ENCODE assay signal across 8 cellular contexts in genomic region chr19:56403764-56404704, GRCh38. TPM values are rescaled to one million over a fixed set of nuclear protein-coding genes. Genes with fewer than 3 reads are reported as not detected.
DNase-seq lines count a peak whose midpoint lies in the region; ATAC-seq and TF ChIP-seq lines count a peak whose summit lies in the region.

Gene ZNF583, plus strand, starts transcription at chr19:56404332. Its CDS starts 2,783 bp downstream, at chr19:56407115.

- peak within 1 kb of the TSS; percentile 76 for H3K4me3 Mint-ChIP-seq in activated CD4-positive, alpha-beta memory T cell treated with anti-CD3 and anti-CD28 coated beads for 36 hours

- H3K27me3 ChIP-seq in dorsolateral prefrontal cortex (no peaks in the 10 kb centered on the region), right lobe of liver (no peaks in the 10 kb centered on the region)

- peak within 1 kb of the TSS; percentile 98 for H3K27ac Mint-ChIP-seq in activated CD4-positive, alpha-beta memory T cell treated with anti-CD3 and anti-CD28 coated beads for 36 hours

- H3K27ac ChIP-seq in dorsolateral prefrontal cortex (peak within 1 kb of the TSS; percentile 92 to 100 (median 99)), right lobe of liver (peak within 1 kb of the TSS; percentile 91 to 100 (median 97))

- no peaks in the 10 kb centered on the region for H3K27me3 Mint-ChIP-seq in activated CD4-positive, alpha-beta memory T cell treated with anti-CD3 and anti-CD28 coated beads for 36 hours

- CTCF ChIA-PET in activated CD4-positive, alpha-beta memory T cell treated with anti-CD3 and anti-CD28 coated beads for 36 hours (lab: Charles Lee), result no interaction called here

- POLR2A ChIA-PET in activated CD4-positive, alpha-beta memory T cell treated with anti-CD3 and anti-CD28 coated beads for 36 hours (lab: Charles Lee), result interaction anchor here (1.0 to 1.4 kb wide), 2 partner anchors 11 to 89 kb away, joined by 4 to 6 read pairs; partner anchors contain the start of genes ZNF582 and ZSCAN5A

- DNase-seq in AG20443 (ENCODE audit: low spot score), result peak; percentile 100
- DNase-seq in NCI-H526 (lab: John Stamatoyannopoulos, UW), result peak; percentile 81 to 92
- DNase-seq in activated CD4-positive, alpha-beta memory T cell treated with anti-CD3 and anti-CD28 coated beads for 36 hours, result peak; percentile 94
- peak; percentile 90 to 95 (median 94) for DNase-seq in dorsolateral prefrontal cortex
- peak; percentile 96 to 99 (median 99) for DNase-seq in right lobe of liver
- peak; percentile 87 for DNase-seq in stimulated activated CD4-positive, alpha-beta T cell treated with anti-CD3 and anti-CD28 coated beads, Interleukin-4, amount 100 ng/mL, for 1 hour

- TF ChIP-seq CTCF in dorsolateral prefrontal cortex (IDR thresholded peaks at IDR 0.05 in 54 of 56, conservative IDR thresholded peaks at IDR 0.05 in 2 of 56; ENCODE audit: low read depth in 1 of 56, partially characterized antibody in 56 of 56), result peak in 28 of 56 donors; percentile 3 to 54 (median 24)
- TF ChIP-seq CTCF in right lobe of liver (IDR thresholded peaks at IDR 0.05), result no peak

- H3K4me1 Mint-ChIP-seq in activated CD4-positive, alpha-beta memory T cell treated with anti-CD3 and anti-CD28 coated beads for 36 hours (ENCODE audit: low read depth), result peaks cover 27% of the 10 kb centered on the region

- H3K36me3 ChIP-seq in right lobe of liver, result peaks cover 0 to 21% (median 12%) of the 10 kb centered on the region in 4 donors

- intact Hi-C loops in activated CD4-positive, alpha-beta memory T cell treated with anti-CD3 and anti-CD28 coated beads for 36 hours (cut with micrococcal nuclease), result loop anchor here (1.0 to 5.0 kb wide), 5 partner anchors 11 to 878 kb away; partner anchors contain the start of genes ZFP28, ZNF460, ZNF470 and ZNF582
- intact Hi-C loops in dorsolateral prefrontal cortex (cut with DNase I) (loop anchor here (1.0 to 10.0 kb wide), 5 partner anchors 11 to 103 kb away; partner anchors contain the start of genes ZNF471 (in 2 of the 2), ZNF582 (in 2 of the 2) and ZNF667 (in 2 of the 2)), right lobe of liver (cut with DNase I) (no loop called here)

- ATAC-seq in GM19043 (IDR thresholded peaks at IDR 0.05; ENCODE audit: low read depth, unreplicated experiment), result peak; percentile 74
- peak; percentile 67 for ATAC-seq in HG03378 (IDR thresholded peaks at IDR 0.05; ENCODE audit: unreplicated experiment)
- ATAC-seq in right lobe of liver, result peak; percentile 98 to 99 (median 98)

- peaks cover 70% of the 10 kb centered on the region for H3K9me3 Mint-ChIP-seq in activated CD4-positive, alpha-beta memory T cell treated with anti-CD3 and anti-CD28 coated beads for 36 hours

- H3K4me3 ChIP-seq in dorsolateral prefrontal cortex (peak within 1 kb of the TSS; percentile 61 to 99 (median 87)), right lobe of liver (peak within 1 kb of the TSS; percentile 56 to 91 (median 79))

- WGBS in right lobe of liver (ENCODE audit: insufficient coverage, low coverage, low lambda C conversion rate, missing lambda C conversion rate), result 2% methylated on average over 28 of the region's 70 CpGs

- peaks cover 0 to 11% (median 2%) of the 10 kb centered on the region in 4 donors for H3K4me1 ChIP-seq in right lobe of liver

- peak; percentile 19 for TF ChIP-seq POLR2A in right lobe of liver (IDR thresholded peaks at IDR 0.05)

- H3K36me3 Mint-ChIP-seq in activated CD4-positive, alpha-beta memory T cell treated with anti-CD3 and anti-CD28 coated beads for 36 hours, result peaks cover 71% of the 10 kb centered on the region

- H3K9me3 ChIP-seq in right lobe of liver, result peaks cover 0 to 26% (median 9%) of the 10 kb centered on the region in 4 donors

RNA-seq across cellular contexts. Expression of gene ZNF583, which starts in this region (rescaled TPM):
- 1 to 10 TPM; 1.6 to 1.8 TPM for total RNA-seq in activated CD4-positive, alpha-beta memory T cell treated with anti-CD3 and anti-CD28 coated beads for 36 hours
- total RNA-seq in dorsolateral prefrontal cortex (10 to 100 TPM; 10.0 to 26.2 (median 16.7) TPM), right lobe of liver (1 to 10 TPM in 3 of 6 experiments, under 1 TPM in 3; 0.50 to 2.9 (median 1.3) TPM)

Comparison
In these comparisons a context has a peak if more than half of its experiments do, and no peak if none do; other contexts are left out.
1. Peak in every context shown above with its lines: DNase-seq, ATAC-seq, H3K4me3 ChIP-seq and H3K27ac ChIP-seq.
2. intact Hi-C loops: an anchor here in activated CD4-positive, alpha-beta memory T cell treated with anti-CD3 and anti-CD28 coated beads for 36 hours (1.0 to 5.0 kb wide) and dorsolateral prefrontal cortex (1.0 to 10.0 kb wide); none called in right lobe of liver.